ENCODE assay signal across 8 cellular contexts in the genomic region with DNA sequence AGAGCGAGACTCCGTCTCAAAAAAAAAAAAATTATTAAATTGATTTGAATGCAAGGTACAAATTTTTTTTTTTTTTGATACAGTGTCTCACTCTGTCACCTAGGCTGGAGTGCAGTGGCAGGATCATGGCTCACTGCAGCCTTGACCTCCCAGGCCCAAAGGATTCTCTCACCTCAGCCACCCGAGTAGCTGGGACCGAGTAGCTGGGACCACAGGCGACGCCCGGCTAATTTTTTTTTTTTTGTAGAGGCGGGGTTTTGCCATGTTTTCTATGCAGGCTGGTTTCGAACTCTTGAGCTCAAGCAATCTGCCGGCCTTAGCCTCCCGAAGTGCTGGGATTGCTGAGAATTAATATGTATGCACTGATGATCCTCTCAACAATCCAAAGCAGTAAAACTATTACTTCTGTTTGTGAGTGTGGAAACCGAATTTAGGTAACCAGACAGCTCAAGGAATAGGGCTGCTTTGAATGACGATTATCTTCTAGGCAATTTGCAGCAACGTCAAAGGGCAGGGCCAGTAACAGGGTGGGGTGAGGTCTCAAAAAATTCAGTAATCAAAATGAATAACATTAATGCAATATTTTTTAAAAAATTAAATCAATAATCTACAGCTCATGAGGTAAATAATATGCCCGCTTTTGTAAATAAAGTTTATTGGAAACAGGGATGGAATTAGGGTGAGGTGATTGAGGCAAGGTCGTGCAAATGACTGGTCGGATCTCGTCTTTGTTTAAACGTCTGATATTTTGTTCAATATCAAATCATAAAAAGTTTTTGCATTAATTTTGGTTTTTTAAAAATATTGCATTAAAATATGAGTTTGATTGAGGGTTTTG. TPM values are rescaled to one million over a fixed set of nuclear protein-coding genes. Genes with fewer than 3 reads are reported as not detected.
A peak's percentile ranks its signal among the peaks of the same experiment; 100 is the strongest.
DNase-seq lines count a peak whose midpoint lies in the region; ATAC-seq, FAIRE-seq and TF ChIP-seq lines count a peak whose summit lies in the region.

No MANE protein-coding gene starts in this region.

- peaks cover 26% of the 10 kb centered on the region for H3K4me1 Mint-ChIP-seq in activated naive CD8-positive, alpha-beta T cell treated with anti-CD3 and anti-CD28 coated beads, Interleukin-2, amount 10 ng/mL, durations not matched to agents 7 days and 5 days

- POLR2A ChIA-PET in AG04449 (lab: Yijun Ruan, JAX) = interaction anchor here (0.7 to 1.3 kb wide), 6 partner anchors 12 to 909 kb away, joined by 3 to 4 read pairs (median 3); a partner anchor contains a TSS
- POLR2A ChIA-PET in activated naive CD8-positive, alpha-beta T cell treated with anti-CD3 and anti-CD28 coated beads, Interleukin-2, amount 10 ng/mL, durations not matched to agents 7 days and 5 days (lab: Charles Lee) = interaction anchor here (0.6 to 3.2 kb wide), 23 partner anchors 8 to 618 kb away, joined by 3 to 26 read pairs (median 4); a partner anchor contains a TSS

- H3K4me3 ChIP-seq in AG04449 (ENCODE audit: low read depth, low read length) (peak overlapping the region; percentile 81), HAP-1 (peak overlapping the region; percentile 70), kidney (ENCODE audit: low read length in 2 of 2) (peak overlapping the region; percentile 77 to 83), tibial artery (peak overlapping the region; percentile 74 to 90)

- TF ChIP-seq CTCF in AG04449 (IDR thresholded peaks at IDR 0.05; ENCODE audit: insufficient read depth, low read length, missing control alignments) = no peak
- no peak for TF ChIP-seq CTCF in kidney (IDR thresholded peaks at IDR 0.05; ENCODE audit: borderline replicate concordance, extremely low read depth, insufficient read depth)
- TF ChIP-seq CTCF in tibial artery (IDR thresholded peaks at IDR 0.05) = no peak

- H3K9me3 Mint-ChIP-seq in activated naive CD8-positive, alpha-beta T cell treated with anti-CD3 and anti-CD28 coated beads, Interleukin-2, amount 10 ng/mL, durations not matched to agents 7 days and 5 days = no peaks in the 10 kb centered on the region

- H3K27me3 ChIP-seq in HAP-1 (ENCODE audit: low read depth) (no peaks in the 10 kb centered on the region), tibial artery (no peaks in the 10 kb centered on the region)

- no peak for FAIRE-seq in kidney (lab: Jason Lieb, UNC)

- H3K27ac Mint-ChIP-seq in activated naive CD8-positive, alpha-beta T cell treated with anti-CD3 and anti-CD28 coated beads, Interleukin-2, amount 10 ng/mL, durations not matched to agents 7 days and 5 days = peak overlapping the region; percentile 85

- ATAC-seq in activated naive CD8-positive, alpha-beta T cell treated with anti-CD3 and anti-CD28 coated beads, Interleukin-2, amount 10 ng/mL, durations not matched to agents 7 days and 5 days (ENCODE audit: low read depth) = no peak
- ATAC-seq in GM21576 (IDR thresholded peaks at IDR 0.05; ENCODE audit: unreplicated experiment) (no peak), GM18909 (IDR thresholded peaks at IDR 0.05; ENCODE audit: poor library complexity, unreplicated experiment) (no peak)

- peak overlapping the region; percentile 85 to 87 for H3K9ac ChIP-seq in kidney (ENCODE audit: low read length in 2 of 2)

- H3K36me3 Mint-ChIP-seq in activated naive CD8-positive, alpha-beta T cell treated with anti-CD3 and anti-CD28 coated beads, Interleukin-2, amount 10 ng/mL, durations not matched to agents 7 days and 5 days = peaks cover 18% of the 10 kb centered on the region

- CTCF ChIA-PET in AG04449 (lab: Yijun Ruan, JAX) = interaction anchor here (0.6 to 12.1 kb wide), 25 partner anchors 8 to 915 kb away, joined by 3 to 79 read pairs (median 5); a partner anchor contains a TSS

- H3K4me1 ChIP-seq in HAP-1 = peaks cover 8% of the 10 kb centered on the region
- H3K4me1 ChIP-seq in kidney (ENCODE audit: control insufficient read depth in 1 of 2, insufficient read depth in 1 of 2, low read depth in 1 of 2, low read length in 2 of 2) = no peaks in the 10 kb centered on the region
- H3K4me1 ChIP-seq in tibial artery = no peaks in the 10 kb centered on the region

- in situ Hi-C loops in HAP-1 (cut with MboI; ENCODE audit: low sequenced_read_pairs) = no loop called here

- peak overlapping the region; percentile 57 to 80 for H3K27ac ChIP-seq in kidney (ENCODE audit: low read depth in 2 of 2, low read length in 2 of 2)
- H3K27ac ChIP-seq in tibial artery = peak overlapping the region; percentile 56 to 72

- DNase-seq in AG04449 (ENCODE audit: low read depth, low spot score) = no peak
- DNase-seq in HAP-1 (ENCODE audit: low spot score in 2 of 2) = peak; percentile 6 to 29
- no peak for DNase-seq in activated naive CD8-positive, alpha-beta T cell treated with anti-CD3 and anti-CD28 coated beads, Interleukin-2, amount 10 ng/mL, durations not matched to agents 7 days and 5 days
- DNase-seq in kidney = no peak
- DNase-seq in tibial artery = no peak
- DNase-seq in cerebellum (ENCODE audit: low spot score) = no peak

- H3K36me3 ChIP-seq in HAP-1 (replicated peaks) = peaks cover 26% of the 10 kb centered on the region
- H3K36me3 ChIP-seq in kidney (ENCODE audit: control insufficient read depth in 1 of 2, insufficient read depth in 2 of 2, low read length in 2 of 2) = no peaks in the 10 kb centered on the region
- H3K36me3 ChIP-seq in tibial artery = no peaks in the 10 kb centered on the region

- no peaks in the 10 kb centered on the region for H3K27me3 Mint-ChIP-seq in activated naive CD8-positive, alpha-beta T cell treated with anti-CD3 and anti-CD28 coated beads, Interleukin-2, amount 10 ng/mL, durations not matched to agents 7 days and 5 days

- H3K4me3 Mint-ChIP-seq in activated naive CD8-positive, alpha-beta T cell treated with anti-CD3 and anti-CD28 coated beads, Interleukin-2, amount 10 ng/mL, durations not matched to agents 7 days and 5 days = peak overlapping the region; percentile 88

- H3K9me3 ChIP-seq in HAP-1 = no peaks in the 10 kb centered on the region
- H3K9me3 ChIP-seq in kidney (ENCODE audit: control insufficient read depth in 1 of 2, low read length in 2 of 2) = no peaks in the 10 kb centered on the region
- H3K9me3 ChIP-seq in tibial artery = no peaks in the 10 kb centered on the region

- intact Hi-C loops in kidney (cut with DNase I) = no loop called here
- intact Hi-C loops in tibial artery (cut with DNase I; ENCODE audit: low total_unique reads) = no loop called here

RNA-seq across cellular contexts. Expression of a gene that starts 1.2 kb away (rescaled TPM):
- total RNA-seq in activated naive CD8-positive, alpha-beta T cell treated with anti-CD3 and anti-CD28 coated beads, Interleukin-2, amount 10 ng/mL, durations not matched to agents 7 days and 5 days = 10 to 100 TPM; 49.6 to 49.7 TPM
- 1.1 TPM for total RNA-seq in kidney
- 0.92 TPM for polyA plus RNA-seq in kidney (ENCODE audit: insufficient read depth, low read depth, low replicate concordance)
- 7.1 TPM for total RNA-seq in cerebellum

RNA-seq across cellular contexts. Expression of a gene that starts 39.2 kb away (rescaled TPM):
- total RNA-seq in activated naive CD8-positive, alpha-beta T cell treated with anti-CD3 and anti-CD28 coated beads, Interleukin-2, amount 10 ng/mL, durations not matched to agents 7 days and 5 days = 10 to 100 TPM; 18.6 to 23.9 TPM
- total RNA-seq in kidney (12.2 TPM), cerebellum (60.4 TPM)
- polyA plus RNA-seq in kidney (ENCODE audit: insufficient read depth, low read depth, low replicate concordance) = 3.3 TPM

RNA-seq across cellular contexts. Expression of a gene that starts 49.9 kb away (rescaled TPM):
- 10 to 100 TPM; 12.3 to 13.7 TPM for total RNA-seq in activated naive CD8-positive, alpha-beta T cell treated with anti-CD3 and anti-CD28 coated beads, Interleukin-2, amount 10 ng/mL, durations not matched to agents 7 days and 5 days
- total RNA-seq in kidney (7.4 TPM), cerebellum (26.9 TPM)
- polyA plus RNA-seq in kidney (ENCODE audit: insufficient read depth, low read depth, low replicate concordance) = 6.0 TPM

Comparison
In these comparisons a context has a peak if more than half of its experiments do, and no peak if none do; other contexts are left out.
1. DNase-seq: peak in HAP-1 (2 of 2); none in AG04449 (single experiment), activated naive CD8-positive, alpha-beta T cell treated with anti-CD3 and anti-CD28 coated beads, Interleukin-2, amount 10 ng/mL, durations not matched to agents 7 days and 5 days (single experiment), kidney (single experiment), tibial artery (0 of 2) and cerebellum (single experiment).
2. Peak in every context shown above with its lines, with median percentiles within 50 percentile points of each other: H3K4me3 ChIP-seq.